Comparison of ENCODE assay signal across 1 cellular context in genomic region chr6:75493400-75494064, GRCh38.
TF ChIP-seq lines count a peak whose summit lies in the region.

FILIP1 (minus strand) TSS chr6:75493800; CDS start chr6:75414972, 78,828 bp downstream.

TF ChIP-seq in GM23338, 12 proteins besides CTCF, POLR2A, EP300 and RAD21 (continued from another document):
- TF ChIP-seq REST (IDR thresholded peaks at IDR 0.05; ENCODE audit: unreplicated experiment) (no peak), ZNF331 (CRISPR knock-in tag; IDR thresholded peaks at IDR 0.05; ENCODE audit: low read depth) (no peak), EZH2 (IDR thresholded peaks at IDR 0.05; ENCODE audit: low read depth, unreplicated experiment) (no peak), ETS1 (IDR thresholded peaks at IDR 0.05) (no peak)
